21 cellular contexts compared by ENCODE assay signal in the genomic region with DNA sequence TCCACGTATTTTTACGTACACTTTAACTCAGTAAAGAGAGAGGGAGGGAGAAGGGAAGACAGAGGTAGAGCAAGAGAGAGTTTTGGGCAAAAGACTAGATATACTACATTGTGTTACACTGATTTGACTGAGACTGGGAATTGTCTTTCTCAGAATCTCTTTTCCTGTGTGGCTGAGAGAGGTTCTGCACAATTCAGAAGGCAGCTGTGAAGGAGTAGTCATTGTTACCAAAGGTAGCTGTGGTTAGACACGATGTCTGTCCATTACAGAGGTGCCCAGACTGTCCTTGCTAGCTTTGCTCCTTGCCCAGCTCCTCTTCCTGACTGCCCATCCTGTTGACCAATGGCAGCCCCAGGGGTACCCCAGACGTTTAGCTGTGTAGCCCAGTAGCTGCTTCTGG.
"Had no signal": no experiment of that assay in that cellular context is flagged by ENCODE, and none has a peak within 500 bp of the region (broad histone marks: within the 10 kb centered on the region; RNA-seq: fewer than 3 reads in every experiment).

No MANE protein-coding gene starts in this region.

- H3K9me3 Mint-ChIP-seq: neural crest cell had no signal

- H3K36me3 Mint-ChIP-seq: immature natural killer cell, type B pancreatic cell had no signal

- DNase-seq: activated effector memory CD4-positive, alpha-beta T cell treated with Interleukin-2 at 50 U/mL for 16 hours; activated T-cell treated with anti-CD3 and anti-CD28 coated beads, Interleukin-2, amount 50 U/mL, for 1 hour; effector CD8-positive, alpha-beta T cell; immature natural killer cell; kidney glomerular epithelial cell; left ventricle myocardium inferior; mammary epithelial cell; mucosa of descending colon; naive B cell; ovary; psoas muscle; right cardiac atrium; T1000; testis had no signal

- H3K4me3 Mint-ChIP-seq: activated naive CD8-positive, alpha-beta T cell; dendritic cell treated with granulocyte-macrophage colony-stimulating factor and Interleukin-4, amounts not matched to agents 40 ng/mL and 50 ng/mL, for 4 days; immature natural killer cell; naive B cell; neural crest cell; type B pancreatic cell had no signal

- H3K27ac Mint-ChIP-seq: activated naive CD8-positive, alpha-beta T cell; dendritic cell treated with granulocyte-macrophage colony-stimulating factor and Interleukin-4, amounts not matched to agents 40 ng/mL and 50 ng/mL, for 4 days; immature natural killer cell; naive B cell had no signal

- ATAC-seq: gastroesophageal sphincter, psoas muscle, right cardiac atrium had no signal

- H3K4me1 Mint-ChIP-seq: immature natural killer cell, neural crest cell had no signal

- H3K27ac ChIP-seq: esophagus muscularis mucosa, gastroesophageal sphincter, left ventricle myocardium inferior, ovary, psoas muscle, skin epidermis, testis had no signal

- H3K27me3 Mint-ChIP-seq: activated naive CD8-positive, alpha-beta T cell; dendritic cell treated with granulocyte-macrophage colony-stimulating factor and Interleukin-4, amounts not matched to agents 40 ng/mL and 50 ng/mL, for 4 days; naive B cell; type B pancreatic cell had no signal
